9 cellular contexts compared by ENCODE assay signal in genomic region chr2:70111752-70112591, GRCh38. TPM values are rescaled to one million over a fixed set of nuclear protein-coding genes. Genes with fewer than 3 reads are reported as not detected.
DNase-seq lines count a peak whose midpoint lies in the region; ATAC-seq, FAIRE-seq and TF ChIP-seq lines count a peak whose summit lies in the region.
"Had no signal": no experiment of that assay in that cellular context is flagged by ENCODE, and none has a peak within 500 bp of the region (broad histone marks: within the 10 kb centered on the region; RNA-seq: fewer than 3 reads in every experiment).

No MANE protein-coding gene starts in this region.

- no peaks in the 10 kb centered on the region for H3K9me2 ChIP-seq in MM.1S (replicated peaks; ENCODE audit: insufficient read depth, low read length)

- H3K9me3 ChIP-seq in HepG2 (ENCODE audit: low read length) (no peaks in the 10 kb centered on the region), right lobe of liver (no peaks in the 10 kb centered on the region), MM.1S (replicated peaks; ENCODE audit: insufficient read depth, low read length) (no peaks in the 10 kb centered on the region)

- H3K36me3 ChIP-seq in HepG2 (replicated peaks in 1 of 2; ENCODE audit: control insufficient read depth in 1 of 2, insufficient read depth in 2 of 2, low read length in 2 of 2), result no peaks in the 10 kb centered on the region
- no peaks in the 10 kb centered on the region for H3K36me3 ChIP-seq in right lobe of liver
- H3K36me3 ChIP-seq in MM.1S (replicated peaks; ENCODE audit: insufficient read depth, low read length), result no peaks in the 10 kb centered on the region

- BruUV-seq in HepG2 (replicated peaks; lab: Mats Ljungman, UMichigan), result no TSS peak

- H3K4me3 ChIP-seq in HepG2 (replicated peaks in 1 of 3; ENCODE audit: insufficient read depth in 1 of 3, low read depth in 2 of 3, low read length in 3 of 3), result no peak overlapping the region; a peak in 1 of 6 replicates
- no peak overlapping the region for H3K4me3 ChIP-seq in right lobe of liver
- H3K4me3 ChIP-seq in MM.1S (ENCODE audit: low read length), result no peak overlapping the region

- DNase-seq in HepG2 (ENCODE audit: low spot score) (no peak), right lobe of liver (no peak), kidney glomerular epithelial cell (lab: John Stamatoyannopoulos, UW) (peak; percentile 31), MM.1S (no peak), GM19238 (ENCODE audit: insufficient read length, low spot score) (no peak)

- 78% methylated on average over 7 of the region's 7 CpGs for whole genome bisulfite sequencing in HepG2 (ENCODE audit: low lambda C conversion rate)
- 96% methylated on average over 6 of the region's 7 CpGs for WGBS in right lobe of liver (ENCODE audit: insufficient coverage, low coverage, low lambda C conversion rate, missing lambda C conversion rate)

- H3F3A ChIP-seq in MM.1S (ENCODE audit: insufficient read depth, low read length), result peaks cover 42% of the 10 kb centered on the region

- no peaks in the 10 kb centered on the region for H4K20me1 ChIP-seq in HepG2 (ENCODE audit: insufficient read depth, low read length)
- no peaks in the 10 kb centered on the region for H4K20me1 ChIP-seq in MM.1S (ENCODE audit: insufficient read depth, low read length)

- no peak for TF ChIP-seq RAD21 in HepG2 (CRISPR knock-in tag; IDR thresholded peaks at IDR 0.05)

- POLR2A ChIA-PET in HepG2 (lab: Yijun Ruan, JAX), result interaction anchor here (9.4 kb wide), 1 partner anchor 23 kb away, joined by 423 read pairs; the partner anchor contains the start of gene PCBP1

- CTCF ChIA-PET in HepG2 (lab: Yijun Ruan, JAX; ENCODE audit: low intra/inter-chr PET ratio, low total read pairs), result no interaction called here

- FAIRE-seq in HepG2 (lab: Jason Lieb, UNC), result peak; percentile 34

- H3K27me3 ChIP-seq in HepG2 (ENCODE audit: control insufficient read depth in 1 of 2, insufficient read depth in 2 of 2, low read length in 2 of 2) (no peaks in the 10 kb centered on the region; a peak in 1 of 5 replicates), right lobe of liver (no peaks in the 10 kb centered on the region), MM.1S (replicated peaks; ENCODE audit: insufficient read depth, low read length) (no peaks in the 10 kb centered on the region)

- H3K4me1 ChIP-seq in HepG2 (ENCODE audit: insufficient read depth, low read length) (peaks cover 66% of the 10 kb centered on the region), right lobe of liver (peaks cover 0 to 34% (median 5%) of the 10 kb centered on the region in 4 donors), MM.1S (ENCODE audit: low read length) (peaks cover 34% of the 10 kb centered on the region)

- no peak for TF ChIP-seq POLR2A in HepG2 (IDR thresholded peaks at IDR 0.05; ENCODE audit: insufficient read depth in 1 of 2, low read depth in 2 of 2, low read length in 2 of 2)
- no peak for TF ChIP-seq POLR2A in right lobe of liver (IDR thresholded peaks at IDR 0.05)

- no peak; a peak in 1 of 4 replicates for TF ChIP-seq EP300 in HepG2 (IDR thresholded peaks at IDR 0.05; ENCODE audit: low read depth in 2 of 2, low read length in 2 of 2)
- no peak for TF ChIP-seq EP300 in HepG2 (CRISPR knock-in tag; IDR thresholded peaks at IDR 0.05; ENCODE audit: borderline replicate concordance)

- H3K27ac ChIP-seq in HepG2 (ENCODE audit: extremely low read length, insufficient read depth, low read length) (peak overlapping the region; percentile 33), right lobe of liver (no peak overlapping the region), MM.1S (ENCODE audit: low read length) (no peak overlapping the region)

- in situ Hi-C loops in HepG2 (cut with HindIII; ENCODE audit: extremely low pct_ligation_motif_present, low pct_unique_long_range_greater_than_20kb), result no loop called here

- H3K9ac ChIP-seq in HepG2 (ENCODE audit: insufficient read depth, low read depth, low read length) (0 out of 2 replicates have a peak overlapping the region, but pooled peaks have one; percentile 27), MM.1S (ENCODE audit: low read length) (no peak overlapping the region)

- no peak for TF ChIP-seq CTCF in HepG2 (CRISPR knock-in tag; IDR thresholded peaks at IDR 0.05)
- TF ChIP-seq CTCF in right lobe of liver (IDR thresholded peaks at IDR 0.05), result no peak
- no peak for TF ChIP-seq CTCF in MM.1S (IDR thresholded peaks at IDR 0.05; ENCODE audit: low read length)

- H3K79me2 ChIP-seq in HepG2 (ENCODE audit: insufficient read depth, low read length), result no peaks in the 10 kb centered on the region
- no peaks in the 10 kb centered on the region for H3K79me2 ChIP-seq in MM.1S (ENCODE audit: low read length)

- no peak overlapping the region for H2AFZ ChIP-seq in HepG2 (ENCODE audit: low read length)
- H2AFZ ChIP-seq in MM.1S (ENCODE audit: low read length), result no peak overlapping the region

- intact Hi-C loops in HepG2 (cut with micrococcal nuclease; ENCODE audit: unreplicated experiment) (no loop called here), right lobe of liver (cut with DNase I) (no loop called here)

- H3K4me2 ChIP-seq in HepG2 (ENCODE audit: low read depth, low read length) (peak overlapping the region; percentile 40), MM.1S (ENCODE audit: low read depth, low read length) (no peak overlapping the region)

- ATAC-seq in HepG2, result no peak
- no peak for ATAC-seq in right lobe of liver
- ATAC-seq in SK-N-SH treated with all-trans-retinoic acid at 6 μM for 48 hours, result peak; percentile 78
- no peak for ATAC-seq in HG03565 (IDR thresholded peaks at IDR 0.05; ENCODE audit: unreplicated experiment)
- ATAC-seq in HG03196 (IDR thresholded peaks at IDR 0.05; ENCODE audit: unreplicated experiment), result no peak
- ATAC-seq: left lobe of liver had no signal

TF ChIP-seq in HepG2, 621 proteins besides CTCF, POLR2A, EP300 and RAD21 (continues in another document):
- TF ChIP-seq FOXO1 (CRISPR knock-in tag; IDR thresholded peaks at IDR 0.05) (no peak), ZNF83 (CRISPR knock-in tag; IDR thresholded peaks at IDR 0.05; ENCODE audit: borderline replicate concordance) (no peak), ZC3H13 (CRISPR knock-in tag; IDR thresholded peaks at IDR 0.05) (no peak), REPIN1 (CRISPR knock-in tag; IDR thresholded peaks at IDR 0.05; ENCODE audit: borderline replicate concordance, low read depth) (no peak), PPARG (CRISPR knock-in tag; conservative IDR thresholded peaks at IDR 0.05) (0 out of 2 replicates have a peak, but pooled peaks have one; percentile 47), ZNF629 (CRISPR knock-in tag; conservative IDR thresholded peaks at IDR 0.05) (peak; percentile 96)

TF ChIP-seq in SK-N-SH treated with all-trans-retinoic acid at 6 μM for 48 hours, 23 proteins besides CTCF, POLR2A, EP300 and RAD21:
- peak; percentile 55; the same call in 1 of the 2 replicates for TF ChIP-seq ZNF8 (CRISPR knock-in tag; IDR thresholded peaks at IDR 0.05)
- no peak for TF ChIP-seq ZFP3 (CRISPR knock-in tag; IDR thresholded peaks at IDR 0.05)

RNA-seq across cellular contexts. Expression of gene PCBP1, which starts 24.7 kb away (rescaled TPM):
- total RNA-seq in HepG2 (2016; rRNA removed; fragmentation: Illumina TruSeq; extraction: Trizol) (32.0 and 104 TPM in 2 replicates), right lobe of liver (100 to 1,000 TPM; 147 to 220 (median 178) TPM)
- total RNA-seq in HepG2 (2016; cell fraction: cytosol; rRNA removed; fragmentation: Illumina TruSeq; extraction: Trizol; ENCODE audit: low read depth), result 39.6 and 40.9 TPM in 2 replicates
- total RNA-seq in HepG2 (2016; cell fraction: insoluble cytoplasmic fraction; rRNA removed; fragmentation: Illumina TruSeq; extraction: Trizol), result 30.2 and 107 TPM in 2 replicates
- total RNA-seq in HepG2 (2016; cell fraction: membrane; rRNA removed; fragmentation: Illumina TruSeq; extraction: Trizol), result 84.5 and 86.5 TPM in 2 replicates
- 54.5 and 55.6 TPM in 2 replicates for total RNA-seq in HepG2 (2016; cell fraction: nucleus; rRNA removed; fragmentation: Illumina TruSeq; extraction: Trizol)
- polyA plus RNA-seq in HepG2 (2011; rRNA removed), result 137 and 144 TPM in 2 replicates
- polyA plus RNA-seq in HepG2 (2011; cell fraction: cytosol; rRNA removed), result 140 and 145 TPM in 2 replicates
- 80.5 and 83.2 TPM in 2 replicates for polyA plus RNA-seq in HepG2 (2011; cell fraction: nucleus; rRNA removed)
- 391 and 423 TPM in 2 replicates for polyA plus RNA-seq in HepG2 (2012)
- 248 and 249 TPM in 2 replicates for polyA plus RNA-seq in HepG2 (2016; cell fraction: cytosol; fragmentation: Illumina TruSeq; extraction: Trizol; ENCODE audit: low read depth)
- polyA plus RNA-seq in HepG2 (2016; cell fraction: insoluble cytoplasmic fraction; fragmentation: Illumina TruSeq; extraction: Trizol; ENCODE audit: low read depth), result 461 and 517 TPM in 2 replicates
- polyA plus RNA-seq in HepG2 (2016; cell fraction: membrane; fragmentation: Illumina TruSeq; extraction: Trizol; ENCODE audit: low read depth), result 274 and 290 TPM in 2 replicates
- 271 and 294 TPM in 2 replicates for polyA plus RNA-seq in HepG2 (2016; cell fraction: nucleus; fragmentation: Illumina TruSeq; extraction: Trizol; ENCODE audit: insufficient read depth, low read depth)
- polyA minus RNA-seq in HepG2 (2011; rRNA and poly(A)+ RNA removed; ENCODE audit: low replicate concordance), result 74.9 and 159 TPM in 2 replicates
- 114 and 126 TPM in 2 replicates for polyA minus RNA-seq in HepG2 (2011; cell fraction: cytosol; rRNA and poly(A)+ RNA removed)
- 41.5 and 41.8 TPM in 2 replicates for polyA minus RNA-seq in HepG2 (2011; cell fraction: nucleus; rRNA and poly(A)+ RNA removed)

Comparison
In these comparisons a context has a peak if more than half of its experiments do, and no peak if none do; other contexts are left out.
1. Of the 2 proteins assayed by ChIP-seq in both HepG2 and SK-N-SH treated with all-trans-retinoic acid at 6 μM for 48 hours: peak only in HepG2: PATZ1; only in SK-N-SH treated with all-trans-retinoic acid at 6 μM for 48 hours: none; in both: none; in neither: 1.